Comparison of ENCODE assay signal across 2 cellular contexts in genomic region chr4:189096717-189097116, GRCh38.
TF ChIP-seq lines count a peak whose summit lies in the region.

No MANE protein-coding gene starts in this region.

TF ChIP-seq in GM23338, 12 proteins besides CTCF, POLR2A, EP300 and RAD21:
- no peak for TF ChIP-seq STAT1 (IDR thresholded peaks at IDR 0.05; ENCODE audit: unreplicated experiment)
- no peak for TF ChIP-seq POLR2AphosphoS5 (IDR thresholded peaks at IDR 0.05; ENCODE audit: low read depth)
- TF ChIP-seq ETS1 (IDR thresholded peaks at IDR 0.05) = no peak
- no peak for TF ChIP-seq ZNF462 (CRISPR knock-in tag; IDR thresholded peaks at IDR 0.05)
- no peak for TF ChIP-seq ZNF114 (CRISPR knock-in tag; IDR thresholded peaks at IDR 0.05)
- no peak for TF ChIP-seq REST (IDR thresholded peaks at IDR 0.05; ENCODE audit: unreplicated experiment)
- TF ChIP-seq JUNB (IDR thresholded peaks at IDR 0.05; ENCODE audit: unreplicated experiment) = no peak
- no peak for TF ChIP-seq EZH2phosphoT487 (IDR thresholded peaks at IDR 0.05; ENCODE audit: unreplicated experiment)
- no peak for TF ChIP-seq CREB1 (CRISPR knock-in tag; IDR thresholded peaks at IDR 0.05; ENCODE audit: low read depth)
- no peak for TF ChIP-seq NANOG (IDR thresholded peaks at IDR 0.05; ENCODE audit: borderline replicate concordance)
- no peak for TF ChIP-seq ZNF331 (CRISPR knock-in tag; IDR thresholded peaks at IDR 0.05; ENCODE audit: low read depth)

TF ChIP-seq in H1, 55 proteins besides CTCF, POLR2A, EP300 and RAD21:
- TF ChIP-seq KDM1A (IDR thresholded peaks at IDR 0.05; ENCODE audit: borderline replicate concordance, low read length) (peak; percentile 45; the same call in 1 of the 2 replicates), JUN (IDR thresholded peaks at IDR 0.05; ENCODE audit: low read depth, low read length) (no peak), NRF1 (IDR thresholded peaks at IDR 0.05; ENCODE audit: low read depth, low read length) (no peak), BCL11A (IDR thresholded peaks at IDR 0.05; ENCODE audit: low read depth in 2 of 2, low read length in 2 of 2) (no peak), SP1 (IDR thresholded peaks at IDR 0.05; ENCODE audit: low read depth, low read length) (no peak), MAX (IDR thresholded peaks at IDR 0.05) (no peak; the same call in 1 of the 2 replicates), SP2 (IDR thresholded peaks at IDR 0.05; ENCODE audit: low read length) (no peak), ATF3 (IDR thresholded peaks at IDR 0.05; ENCODE audit: insufficient read depth, low read depth, low read length) (0 out of 2 replicates have a peak, but pooled peaks have one; percentile 19), USF2 (IDR thresholded peaks at IDR 0.05; ENCODE audit: low read length) (0 out of 2 replicates have a peak, but pooled peaks have one; percentile 3), SIN3A (conservative IDR thresholded peaks at IDR 0.05 in 1 of 2, IDR thresholded peaks at IDR 0.05 in 1 of 2; ENCODE audit: low read depth in 1 of 2, low read length in 2 of 2) (no peak), TAF1 (IDR thresholded peaks at IDR 0.05; ENCODE audit: low read depth, low read length) (no peak), SIRT6 (IDR thresholded peaks at IDR 0.05; ENCODE audit: low read length) (no peak), TBP (IDR thresholded peaks at IDR 0.05; ENCODE audit: low read depth, low read length) (no peak), GABPA (IDR thresholded peaks at IDR 0.05; ENCODE audit: borderline replicate concordance, insufficient read depth, low read length) (no peak), SAP30 (IDR thresholded peaks at IDR 0.05; ENCODE audit: insufficient read depth, insufficient replicate concordance, low read length) (no peak), RFX5 (IDR thresholded peaks at IDR 0.05; ENCODE audit: borderline replicate concordance, low read depth, low read length) (no peak), CHD2 (IDR thresholded peaks at IDR 0.05; ENCODE audit: low read length) (no peak), MAFK (IDR thresholded peaks at IDR 0.05; ENCODE audit: low read depth, low read length) (no peak), GTF2F1 (IDR thresholded peaks at IDR 0.05; ENCODE audit: borderline replicate concordance, low read depth, low read length) (no peak)
TF ChIP-seq in H1: peak in this region for 3.
